In the genomic region with DNA sequence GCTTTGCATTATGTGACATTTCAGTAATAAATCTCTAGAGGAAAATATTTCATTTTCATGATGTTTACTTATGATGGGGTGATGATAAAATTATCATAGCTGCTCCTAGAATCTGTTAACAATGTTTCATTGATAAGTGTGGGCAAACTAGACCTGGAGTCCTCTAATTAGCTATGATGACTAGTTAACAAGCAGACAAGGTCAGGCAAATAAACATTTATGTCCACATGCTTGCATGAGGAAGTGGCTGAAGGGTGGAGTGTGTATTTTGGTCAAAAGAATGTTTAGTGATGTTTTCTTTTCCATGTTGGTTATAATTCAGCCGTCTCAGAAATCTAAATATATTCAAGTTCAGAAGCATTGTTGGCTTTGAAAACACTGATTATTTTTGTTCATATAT, we compare ENCODE assay signal across 17 cellular contexts.
DNase-seq lines count a peak whose midpoint lies in the region; ATAC-seq, FAIRE-seq and TF ChIP-seq lines count a peak whose summit lies in the region.
"Had no signal": no experiment of that assay in that cellular context is flagged by ENCODE, and none has a peak within 500 bp of the region (broad histone marks: within the 10 kb centered on the region; RNA-seq: fewer than 3 reads in every experiment).

No MANE protein-coding gene starts in this region.

- H3K27ac ChIP-seq in ACC112 (ENCODE audit: low read depth, low read length) (peak overlapping the region; percentile 90), K562 (ENCODE audit: extremely low read depth, low read depth, low read length) (no peak overlapping the region), keratinocyte (ENCODE audit: control insufficient read depth, insufficient read depth, low read length) (peak overlapping the region; percentile 23)
- H3K27ac ChIP-seq: lower lobe of right lung, neural progenitor cell had no signal

- POLR2A ChIA-PET in K562 (lab: Yijun Ruan, JAX), result interaction anchor here (0.5 to 0.6 kb wide), 2 partner anchors 125 to 273 kb away, joined by 3 read pairs; no protein-coding TSS in a partner anchor

- no peak overlapping the region for H3K27ac Mint-ChIP-seq in stimulated activated effector memory CD8-positive, alpha-beta T cell treated with anti-CD3 and anti-CD28 coated beads, Interleukin-12 subunit alpha, Interleukin-12 subunit beta, amount 100 ng/mL, for 72 hours
- H3K27ac Mint-ChIP-seq: IgD-negative memory B cell, neural progenitor cell, type B pancreatic cell had no signal

- no peaks in the 10 kb centered on the region for H3K36me3 Mint-ChIP-seq in stimulated activated effector memory CD8-positive, alpha-beta T cell treated with anti-CD3 and anti-CD28 coated beads, Interleukin-12 subunit alpha, Interleukin-12 subunit beta, amount 100 ng/mL, for 72 hours
- H3K36me3 Mint-ChIP-seq: neural progenitor cell, type B pancreatic cell had no signal

- no peaks in the 10 kb centered on the region for H3K9me1 ChIP-seq in K562 (ENCODE audit: control insufficient read depth, insufficient read depth, low read length)
- no peaks in the 10 kb centered on the region for H3K9me1 ChIP-seq in keratinocyte (ENCODE audit: control insufficient read depth, extremely low read depth, insufficient read depth, low read length)

- no TSS peak for BruUV-seq in K562 (replicated peaks; lab: Mats Ljungman, UMichigan)

- no peaks in the 10 kb centered on the region for H3K4me1 Mint-ChIP-seq in stimulated activated effector memory CD8-positive, alpha-beta T cell treated with anti-CD3 and anti-CD28 coated beads, Interleukin-12 subunit alpha, Interleukin-12 subunit beta, amount 100 ng/mL, for 72 hours
- H3K4me1 Mint-ChIP-seq: IgD-negative memory B cell had no signal

- H3K79me2 ChIP-seq in ACC112 (ENCODE audit: control insufficient read depth, insufficient read depth, low read length, unreplicated experiment) (no peaks in the 10 kb centered on the region), K562 (ENCODE audit: control insufficient read depth, insufficient read depth, low read length) (no peaks in the 10 kb centered on the region), keratinocyte (ENCODE audit: control insufficient read depth, insufficient read depth, low read length) (no peaks in the 10 kb centered on the region)

- TF ChIP-seq CTCF in LNCaP clone FGC (IDR thresholded peaks at IDR 0.05; ENCODE audit: control insufficient read depth, extremely low read depth, insufficient read depth) (no peak), K562 (IDR thresholded peaks at IDR 0.05 in 2 of 3, conservative IDR thresholded peaks at IDR 0.05 in 1 of 3; ENCODE audit: insufficient read depth in 2 of 3, low read depth in 1 of 3, low read length in 3 of 3) (no peak), keratinocyte (optimal IDR thresholded peaks at IDR 0.05 in 1 of 3, IDR thresholded peaks at IDR 0.05 in 1 of 3, conservative IDR thresholded peaks at IDR 0.05 in 1 of 3; ENCODE audit: extremely low read depth in 1 of 3, insufficient read depth in 2 of 3, low read length in 3 of 3) (no peak)

- in situ Hi-C loops in K562 (cut with MboI), result no loop called here
- in situ Hi-C loops in G401 (cut with HindIII; ENCODE audit: low sequenced_read_pairs), result no loop called here

- H3K9me3 ChIP-seq in K562 (replicated peaks; ENCODE audit: control insufficient read depth, insufficient read depth, low read depth, low read length) (no peaks in the 10 kb centered on the region), keratinocyte (ENCODE audit: control insufficient read depth, low read depth, low read length) (peaks cover 2% of the 10 kb centered on the region)

- H3K9me3 Mint-ChIP-seq in stimulated activated effector memory CD8-positive, alpha-beta T cell treated with anti-CD3 and anti-CD28 coated beads, Interleukin-12 subunit alpha, Interleukin-12 subunit beta, amount 100 ng/mL, for 72 hours, result peaks cover 4% of the 10 kb centered on the region

- H3K4me1 ChIP-seq in ACC112 (ENCODE audit: control insufficient read depth, insufficient read depth, low read length, unreplicated experiment), result peaks cover 56% of the 10 kb centered on the region
- no peaks in the 10 kb centered on the region; a peak in 1 of 5 replicates for H3K4me1 ChIP-seq in K562 (replicated peaks in 1 of 2; ENCODE audit: control insufficient read depth in 2 of 2, insufficient read depth in 2 of 2, low read length in 2 of 2)
- H3K4me1 ChIP-seq in keratinocyte (ENCODE audit: control insufficient read depth, extremely low read depth, insufficient read depth, low read length), result peaks cover 24% of the 10 kb centered on the region
- H3K4me1 ChIP-seq: neural progenitor cell had no signal

- TF ChIP-seq RAD21 in K562 (CRISPR knock-in tag; conservative IDR thresholded peaks at IDR 0.05 in 1 of 2, IDR thresholded peaks at IDR 0.05 in 1 of 2), result no peak

- no peak for TF ChIP-seq EP300 in K562 (IDR thresholded peaks at IDR 0.05; ENCODE audit: low read length)

- 0 out of 2 replicates have a peak, but pooled peaks cover 2% of the 10 kb centered on the region for H3K36me3 ChIP-seq in ACC112 (ENCODE audit: insufficient read depth, low read length)
- H3K36me3 ChIP-seq in K562 (ENCODE audit: control insufficient read depth, insufficient read depth, low read length), result no peaks in the 10 kb centered on the region
- no peaks in the 10 kb centered on the region for H3K36me3 ChIP-seq in keratinocyte (ENCODE audit: control insufficient read depth in 2 of 2, extremely low read depth in 1 of 2, insufficient read depth in 2 of 2, low read length in 2 of 2)
- H3K36me3 ChIP-seq: lower lobe of right lung, neural progenitor cell had no signal

- H3K4me3 Mint-ChIP-seq in stimulated activated effector memory CD8-positive, alpha-beta T cell treated with anti-CD3 and anti-CD28 coated beads, Interleukin-12 subunit alpha, Interleukin-12 subunit beta, amount 100 ng/mL, for 72 hours, result no peak overlapping the region
- H3K4me3 Mint-ChIP-seq: IgD-negative memory B cell, neural progenitor cell had no signal

- dilution Hi-C loops in keratinocyte (cut with MboI; ENCODE audit: extremely low pct_ligation_motif_present, low sequenced_read_pairs), result no loop called here

- H2AFZ ChIP-seq in ACC112 (ENCODE audit: low read length, unreplicated experiment) (peak overlapping the region; percentile 4), K562 (ENCODE audit: low read depth, low read length) (no peak overlapping the region), keratinocyte (ENCODE audit: control insufficient read depth, low read length) (peak overlapping the region; percentile 56)
- H2AFZ ChIP-seq: neural progenitor cell had no signal

- DNase-seq in LNCaP clone FGC (ENCODE audit: low read depth), result peak; percentile 53
- DNase-seq in K562 (ENCODE audit: extremely low read depth in 1 of 4, low spot score in 3 of 4), result no peak
- DNase-seq in keratinocyte (ENCODE audit: low read depth, low spot score), result no peak
- no peak for DNase-seq in DMS79 (lab: John Stamatoyannopoulos, UW)
- DNase-seq in G401 (ENCODE audit: low spot score), result no peak
- no peak for DNase-seq in stimulated activated effector memory CD8-positive, alpha-beta T cell treated with anti-CD3 and anti-CD28 coated beads, Interleukin-12 subunit alpha, Interleukin-12 subunit beta, amount 100 ng/mL, for 72 hours (ENCODE audit: low spot score in 2 of 2)
- DNase-seq: anterior cingulate cortex; lower lobe of right lung; NCI-H1417 treated with DMSO at 0.1 percent for 48 hours; NCI-H446 treated with DMSO at 0.1 percent for 48 hours; stimulated activated CD4-positive, alpha-beta T cell treated with anti-CD3 and anti-CD28 coated beads, Interleukin-4, amount 100 ng/mL, for 4 hours; T-helper 1 cell had no signal

- H4K20me1 ChIP-seq in K562 (replicated peaks; ENCODE audit: control insufficient read depth, insufficient read depth, low read length), result no peaks in the 10 kb centered on the region
- no peaks in the 10 kb centered on the region for H4K20me1 ChIP-seq in keratinocyte (ENCODE audit: control insufficient read depth, extremely low read depth, insufficient read depth, low read length)

- no peaks in the 10 kb centered on the region for H3K27me3 ChIP-seq in ACC112 (ENCODE audit: insufficient read depth, low read length)
- H3K27me3 ChIP-seq in K562 (ENCODE audit: control insufficient read depth in 2 of 2, insufficient read depth in 2 of 2, low read length in 2 of 2), result no peaks in the 10 kb centered on the region
- no peaks in the 10 kb centered on the region for H3K27me3 ChIP-seq in keratinocyte (ENCODE audit: control insufficient read depth, extremely low read depth, insufficient read depth, low read length)
- H3K27me3 ChIP-seq: neural progenitor cell had no signal

- WGBS in K562 (ENCODE audit: insufficient coverage, low coverage, missing lambda C conversion rate), result 33% methylated on average over 1 of the region's 1 CpG

- FAIRE-seq in K562 (lab: Jason Lieb, UNC), result no peak
- FAIRE-seq in keratinocyte (lab: Jason Lieb, UNC), result no peak

- CTCF ChIA-PET in K562 (lab: Yijun Ruan, JAX; ENCODE audit: low intra/inter-chr PET ratio), result no interaction called here

- H3K9ac ChIP-seq in K562 (ENCODE audit: insufficient read depth in 1 of 2, low read depth in 2 of 2, low read length in 2 of 2), result no peak overlapping the region
- no peak overlapping the region for H3K9ac ChIP-seq in keratinocyte (ENCODE audit: control insufficient read depth, extremely low read depth, insufficient read depth, low read length)
- H3K9ac ChIP-seq: neural progenitor cell had no signal

- intact Hi-C loops in K562 (cut with micrococcal nuclease), result no loop called here

- H3K4me3 ChIP-seq in ACC112 (ENCODE audit: low read depth, low read length) (no peak overlapping the region), LNCaP clone FGC (ENCODE audit: low read depth, low read length) (no peak overlapping the region), K562 (no peak overlapping the region), keratinocyte (ENCODE audit: control insufficient read depth in 2 of 3, extremely low read depth in 1 of 3, insufficient read depth in 2 of 3, low read depth in 1 of 3, low read length in 3 of 3) (no peak overlapping the region)
- H3K4me3 ChIP-seq: lower lobe of right lung, neural progenitor cell had no signal

- TF ChIP-seq POLR2A in K562 (conservative IDR thresholded peaks at IDR 0.05), result no peak

- ATAC-seq in K562 (no peak), HG03196 (IDR thresholded peaks at IDR 0.05; ENCODE audit: unreplicated experiment) (no peak)
- no peak for ATAC-seq in stimulated activated effector memory CD8-positive, alpha-beta T cell treated with anti-CD3 and anti-CD28 coated beads, Interleukin-12 subunit alpha, Interleukin-12 subunit beta, amount 100 ng/mL, for 72 hours
- ATAC-seq: lower lobe of right lung had no signal

- H3K4me2 ChIP-seq in K562 (ENCODE audit: insufficient read depth, low read length) (no peak overlapping the region), keratinocyte (ENCODE audit: control insufficient read depth, extremely low read depth, insufficient read depth, low read depth, low read length) (no peak overlapping the region)
- H3K4me2 ChIP-seq: neural progenitor cell had no signal
